ENCODE assay signal across 12 cellular contexts in genomic region chr5:132267931-132268501, GRCh38. TPM values are rescaled to one million over a fixed set of nuclear protein-coding genes. Genes with fewer than 3 reads are reported as not detected.
DNase-seq lines count a peak whose midpoint lies in the region; ATAC-seq and TF ChIP-seq lines count a peak whose summit lies in the region.
"Had no signal": no experiment of that assay in that cellular context is flagged by ENCODE, and none has a peak within 500 bp of the region (broad histone marks: within the 10 kb centered on the region; RNA-seq: fewer than 3 reads in every experiment).

No MANE protein-coding gene starts in this region.

- in situ Hi-C loops in SK-MEL-5 (cut with HindIII; ENCODE audit: low pct_unique_long_range_greater_than_20kb, low sequenced_read_pairs) = no loop called here

- H3K36me3 Mint-ChIP-seq in activated CD4-positive, alpha-beta T cell treated with anti-CD3 and anti-CD28 coated beads, Interleukin-2, amount 10 ng/mL, durations not matched to agents 7 days and 5 days (ENCODE audit: low read depth) = no peaks in the 10 kb centered on the region
- H3K36me3 Mint-ChIP-seq in CD14-positive monocyte = no peaks in the 10 kb centered on the region
- H3K36me3 Mint-ChIP-seq: activated naive CD4-positive, alpha-beta T cell treated with anti-CD3 and anti-CD28 coated beads, Interleukin-2, amount 50 U/mL, for 72 hours; memory B cell had no signal

- H3K4me3 Mint-ChIP-seq in activated CD4-positive, alpha-beta T cell treated with anti-CD3 and anti-CD28 coated beads, Interleukin-2, amount 10 ng/mL, durations not matched to agents 7 days and 5 days = no peak overlapping the region
- H3K4me3 Mint-ChIP-seq in CD14-positive monocyte = no peak overlapping the region
- H3K4me3 Mint-ChIP-seq: activated CD4-positive, alpha-beta T cell treated with anti-CD3 and anti-CD28 coated beads, Interleukin-2, amount 10 ng/mL, durations not matched to agents 24 days and 14 days; memory B cell had no signal

- H3K9me3 Mint-ChIP-seq in activated CD4-positive, alpha-beta T cell treated with anti-CD3 and anti-CD28 coated beads, Interleukin-2, amount 10 ng/mL, durations not matched to agents 7 days and 5 days = no peaks in the 10 kb centered on the region
- H3K9me3 Mint-ChIP-seq in CD14-positive monocyte = no peaks in the 10 kb centered on the region
- H3K9me3 Mint-ChIP-seq: activated CD4-positive, alpha-beta T cell treated with anti-CD3 and anti-CD28 coated beads, Interleukin-2, amount 10 ng/mL, durations not matched to agents 24 days and 14 days; activated naive CD4-positive, alpha-beta T cell treated with anti-CD3 and anti-CD28 coated beads, Interleukin-2, amount 50 U/mL, for 72 hours; memory B cell had no signal

- POLR2A ChIA-PET in activated CD4-positive, alpha-beta T cell treated with anti-CD3 and anti-CD28 coated beads, Interleukin-2, amount 10 ng/mL, durations not matched to agents 7 days and 5 days (lab: Charles Lee) = no interaction called here

- peaks cover 14% of the 10 kb centered on the region for H3K4me1 Mint-ChIP-seq in activated CD4-positive, alpha-beta T cell treated with anti-CD3 and anti-CD28 coated beads, Interleukin-2, amount 10 ng/mL, durations not matched to agents 7 days and 5 days
- peaks cover 18% of the 10 kb centered on the region for H3K4me1 Mint-ChIP-seq in CD14-positive monocyte

- H3K27me3 Mint-ChIP-seq in activated CD4-positive, alpha-beta T cell treated with anti-CD3 and anti-CD28 coated beads, Interleukin-2, amount 10 ng/mL, durations not matched to agents 7 days and 5 days = peaks cover 8% of the 10 kb centered on the region
- peaks cover 10 to 18% (median 15%) of the 10 kb centered on the region in 3 donors for H3K27me3 Mint-ChIP-seq in CD14-positive monocyte (ENCODE audit: low read depth in 3 of 3)

- DNase-seq in SK-MEL-5 (ENCODE audit: low read depth, low spot score) (peak; percentile 31), kidney tubule cell (ENCODE audit: low spot score) (peak; percentile 65), CD14-positive monocyte (ENCODE audit: low spot score) (no peak), NCI-H524 (lab: John Stamatoyannopoulos, UW) (no peak)
- no peak for DNase-seq in stimulated activated naive CD8-positive, alpha-beta T cell treated with anti-CD3 and anti-CD28 coated beads, Interleukin-15, Interleukin-2, amounts not matched to agents 100 U/mL and 50 U/mL, for 24 hours
- no peak for DNase-seq in activated CD4-positive, alpha-beta T cell treated with anti-CD3 and anti-CD28 coated beads, Interleukin-2, amount 10 ng/mL, durations not matched to agents 7 days and 5 days
- DNase-seq: activated CD4-positive, alpha-beta T cell treated with anti-CD3 and anti-CD28 coated beads, Interleukin-2, amount 10 ng/mL, durations not matched to agents 24 days and 14 days; NK-92 treated with Interleukin-12 subunit alpha and Interleukin-12 subunit beta, amount 100 ng/mL, for 24 hours had no signal

- H3K27ac Mint-ChIP-seq in activated CD4-positive, alpha-beta T cell treated with anti-CD3 and anti-CD28 coated beads, Interleukin-2, amount 10 ng/mL, durations not matched to agents 7 days and 5 days = no peak overlapping the region
- no peak overlapping the region for H3K27ac Mint-ChIP-seq in CD14-positive monocyte
- H3K27ac Mint-ChIP-seq: memory B cell had no signal

- peak; percentile 20 for ATAC-seq in GM19023 (IDR thresholded peaks at IDR 0.05; ENCODE audit: unreplicated experiment)
- peak; percentile 5 for ATAC-seq in stimulated activated naive CD8-positive, alpha-beta T cell treated with anti-CD3 and anti-CD28 coated beads, Interleukin-15, Interleukin-2, amounts not matched to agents 100 U/mL and 50 U/mL, for 24 hours
- ATAC-seq in HG03025 (IDR thresholded peaks at IDR 0.05; ENCODE audit: low FRiP score, unreplicated experiment) = no peak
- ATAC-seq: activated naive CD4-positive, alpha-beta T cell treated with anti-CD3 and anti-CD28 coated beads, Interleukin-2, amount 50 U/mL, for 72 hours had no signal

- CTCF ChIA-PET in activated CD4-positive, alpha-beta T cell treated with anti-CD3 and anti-CD28 coated beads, Interleukin-2, amount 10 ng/mL, durations not matched to agents 7 days and 5 days (lab: Charles Lee) = interaction anchor here (0.8 to 1.4 kb wide), 2 partner anchors 12 to 17 kb away, joined by 3 read pairs; no protein-coding TSS in a partner anchor

- no peak for TF ChIP-seq CTCF in CD14-positive monocyte (IDR thresholded peaks at IDR 0.05)

- intact Hi-C loops in CD14-positive monocyte (cut with micrococcal nuclease) = no loop called here

RNA-seq across cellular contexts. Expression of gene PDLIM4, which starts 10.5 kb away (rescaled TPM):
- 1.8 and 2.1 TPM in 2 replicates for total RNA-seq in SK-MEL-5 (2014; rRNA removed; shearing (Covaris generic))
- 6.5 and 6.9 TPM in 2 replicates for polyA plus RNA-seq in SK-MEL-5 (2015; cell fraction: cytosol; rRNA removed)
- 1.4 and 2.4 TPM in 2 replicates for polyA plus RNA-seq in SK-MEL-5 (2015; cell fraction: nucleus; rRNA removed)
- not detected for total RNA-seq in activated CD4-positive, alpha-beta T cell treated with anti-CD3 and anti-CD28 coated beads, Interleukin-2, amount 10 ng/mL, durations not matched to agents 7 days and 5 days
- polyA plus RNA-seq in CD14-positive monocyte = not detected
- total RNA-seq: activated naive CD4-positive, alpha-beta T cell treated with anti-CD3 and anti-CD28 coated beads, Interleukin-2, amount 50 U/mL, for 72 hours had no signal

RNA-seq across cellular contexts. Expression of gene SLC22A4, which starts 26.2 kb away (rescaled TPM):
- 0.61 and 0.66 TPM in 2 replicates for total RNA-seq in SK-MEL-5 (2014; rRNA removed; shearing (Covaris generic))
- 0.40 TPM in 1 of 2 replicates, not detected in the other for polyA plus RNA-seq in SK-MEL-5 (2015; cell fraction: cytosol; rRNA removed)
- polyA plus RNA-seq in SK-MEL-5 (2015; cell fraction: nucleus; rRNA removed) = 0.22 and 0.84 TPM in 2 replicates
- total RNA-seq in activated CD4-positive, alpha-beta T cell treated with anti-CD3 and anti-CD28 coated beads, Interleukin-2, amount 10 ng/mL, durations not matched to agents 7 days and 5 days = not detected
- polyA plus RNA-seq in CD14-positive monocyte = 10 to 100 TPM; 12.2 to 13.0 TPM

RNA-seq across cellular contexts. Expression of gene P4HA2, which starts 40.4 kb away (rescaled TPM):
- total RNA-seq in SK-MEL-5 (2014; rRNA removed; shearing (Covaris generic)) = 66.3 and 69.8 TPM in 2 replicates
- polyA plus RNA-seq in SK-MEL-5 (2015; cell fraction: cytosol; rRNA removed) = 42.8 and 51.3 TPM in 2 replicates
- polyA plus RNA-seq in SK-MEL-5 (2015; cell fraction: nucleus; rRNA removed) = 13.3 and 14.9 TPM in 2 replicates
- 1 to 10 TPM; 2.3 to 2.5 TPM for total RNA-seq in activated CD4-positive, alpha-beta T cell treated with anti-CD3 and anti-CD28 coated beads, Interleukin-2, amount 10 ng/mL, durations not matched to agents 7 days and 5 days
- under 1 TPM; 0.45 to 0.99 TPM for polyA plus RNA-seq in CD14-positive monocyte

Comparison
In these comparisons a context has a peak if more than half of its experiments do, and no peak if none do; other contexts are left out.
1. DNase-seq: peak in SK-MEL-5 (single experiment) and kidney tubule cell (single experiment); none in stimulated activated naive CD8-positive, alpha-beta T cell treated with anti-CD3 and anti-CD28 coated beads, Interleukin-15, Interleukin-2, amounts not matched to agents 100 U/mL and 50 U/mL, for 24 hours (single experiment), activated CD4-positive, alpha-beta T cell treated with anti-CD3 and anti-CD28 coated beads, Interleukin-2, amount 10 ng/mL, durations not matched to agents 7 days and 5 days (single experiment), CD14-positive monocyte (single experiment) and NCI-H524 (0 of 2).
2. RNA of gene P4HA2, which starts 40.4 kb away (total RNA-seq): 66.3 to 69.8 TPM in SK-MEL-5; 2.3 to 2.5 TPM in activated CD4-positive, alpha-beta T cell treated with anti-CD3 and anti-CD28 coated beads, Interleukin-2, amount 10 ng/mL, durations not matched to agents 7 days and 5 days; every median in the first group is over 10 times any median in the second.